In genomic region chr7:128920913-128921582, GRCh38 we compare ENCODE assay signal across 29 cellular contexts. TPM values are rescaled to one million over a fixed set of nuclear protein-coding genes. Genes with fewer than 3 reads are reported as not detected.
A peak's percentile ranks its signal among the peaks of the same experiment; 100 is the strongest.
DNase-seq lines count a peak whose midpoint lies in the region; FAIRE-seq and TF ChIP-seq lines count a peak whose summit lies in the region.
"Had no signal": no experiment of that assay in that cellular context is flagged by ENCODE, and none has a peak within 500 bp of the region (broad histone marks: within the 10 kb centered on the region; RNA-seq: fewer than 3 reads in every experiment).

No MANE protein-coding gene starts in this region.

- no peaks in the 10 kb centered on the region for H3K79me2 ChIP-seq in neural progenitor cell (ENCODE audit: low read depth)

- no peaks in the 10 kb centered on the region for H3K36me3 ChIP-seq in neural progenitor cell
- H3K36me3 ChIP-seq: ovary had no signal

- CTCF ChIA-PET in activated CD4-positive, alpha-beta memory T cell treated with anti-CD3 and anti-CD28 coated beads for 36 hours (lab: Charles Lee) = interaction anchor here (3.0 kb wide), 1 partner anchor 171 kb away, joined by 8 read pairs; no protein-coding TSS in a partner anchor
- CTCF ChIA-PET in activated CD4-positive, alpha-beta memory T cell treated with anti-CD3 and anti-CD28 coated beads, Interleukin-2, amount 10 ng/mL, durations not matched to agents 7 days and 5 days (lab: Charles Lee) = no interaction called here

- intact Hi-C loops in activated CD4-positive, alpha-beta memory T cell treated with anti-CD3 and anti-CD28 coated beads for 36 hours (cut with micrococcal nuclease) = no loop called here

- no peaks in the 10 kb centered on the region for H3K9me3 ChIP-seq in neural progenitor cell (ENCODE audit: low read depth)
- H3K9me3 ChIP-seq: ovary had no signal

- H3K9me3 Mint-ChIP-seq in activated CD4-positive, alpha-beta memory T cell treated with anti-CD3 and anti-CD28 coated beads for 36 hours = no peaks in the 10 kb centered on the region
- no peaks in the 10 kb centered on the region for H3K9me3 Mint-ChIP-seq in activated CD4-positive, alpha-beta memory T cell treated with anti-CD3 and anti-CD28 coated beads, Interleukin-2, amount 10 ng/mL, durations not matched to agents 7 days and 5 days
- H3K9me3 Mint-ChIP-seq in neural progenitor cell = peaks cover 5% of the 10 kb centered on the region
- H3K9me3 Mint-ChIP-seq: mesothelial cell of epicardium; naive thymus-derived CD8-positive, alpha-beta T cell; WTC11 had no signal

- H3K9ac ChIP-seq in neural progenitor cell = no peak overlapping the region

- H2AFZ ChIP-seq in neural progenitor cell (replicated peaks) = peak overlapping the region; percentile 2

- H3K27ac ChIP-seq in neural progenitor cell = no peak overlapping the region
- H3K27ac ChIP-seq: ovary had no signal

- H3K4me3 Mint-ChIP-seq in activated CD4-positive, alpha-beta memory T cell treated with anti-CD3 and anti-CD28 coated beads for 36 hours = no peak overlapping the region
- H3K4me3 Mint-ChIP-seq in activated CD4-positive, alpha-beta memory T cell treated with anti-CD3 and anti-CD28 coated beads, Interleukin-2, amount 10 ng/mL, durations not matched to agents 7 days and 5 days = no peak overlapping the region
- peak overlapping the region; percentile 57 for H3K4me3 Mint-ChIP-seq in neural progenitor cell
- H3K4me3 Mint-ChIP-seq: activated CD8-positive, alpha-beta T cell treated with anti-CD3 and anti-CD28 coated beads, Interleukin-2, amount 10 ng/mL, durations not matched to agents 7 days and 5 days; activated naive CD8-positive, alpha-beta T cell; B cell; mesothelial cell of epicardium; naive thymus-derived CD8-positive, alpha-beta T cell; WTC11 had no signal

- H3K4me1 ChIP-seq in neural progenitor cell = peaks cover 23% of the 10 kb centered on the region

- no peak for TF ChIP-seq POLR2A in GM12892 (IDR thresholded peaks at IDR 0.05; ENCODE audit: low read depth, low read length)

- H4K20me1 ChIP-seq in neural progenitor cell (ENCODE audit: low read depth) = no peaks in the 10 kb centered on the region

- peak; percentile 62 for FAIRE-seq in GM12892 (lab: Jason Lieb, UNC)
- FAIRE-seq: A204.1, GM19239, keratinocyte had no signal

- POLR2A ChIA-PET in activated CD4-positive, alpha-beta memory T cell treated with anti-CD3 and anti-CD28 coated beads for 36 hours (lab: Charles Lee) = no interaction called here
- POLR2A ChIA-PET in activated CD4-positive, alpha-beta memory T cell treated with anti-CD3 and anti-CD28 coated beads, Interleukin-2, amount 10 ng/mL, durations not matched to agents 7 days and 5 days (lab: Charles Lee) = no interaction called here

- no peak for TF ChIP-seq CTCF in epithelial cell of proximal tubule (conservative IDR thresholded peaks at IDR 0.05; ENCODE audit: low read depth, low read length)
- TF ChIP-seq CTCF in neural progenitor cell (IDR thresholded peaks at IDR 0.05) = no peak

- H3K4me3 ChIP-seq in epithelial cell of proximal tubule (ENCODE audit: low read depth, low read length) (peak overlapping the region; percentile 3), neural progenitor cell (peak overlapping the region; percentile 6)
- H3K4me3 ChIP-seq: ovary had no signal

- H3K27me3 Mint-ChIP-seq in activated CD4-positive, alpha-beta memory T cell treated with anti-CD3 and anti-CD28 coated beads for 36 hours = peaks cover 11% of the 10 kb centered on the region
- H3K27me3 Mint-ChIP-seq in activated CD4-positive, alpha-beta memory T cell treated with anti-CD3 and anti-CD28 coated beads, Interleukin-2, amount 10 ng/mL, durations not matched to agents 7 days and 5 days = peaks cover 49% of the 10 kb centered on the region
- H3K27me3 Mint-ChIP-seq in neural progenitor cell (ENCODE audit: insufficient read depth, low read depth) = peaks cover 9% of the 10 kb centered on the region

- no peak overlapping the region for H3K27ac Mint-ChIP-seq in activated CD4-positive, alpha-beta memory T cell treated with anti-CD3 and anti-CD28 coated beads for 36 hours
- no peak overlapping the region for H3K27ac Mint-ChIP-seq in activated CD4-positive, alpha-beta memory T cell treated with anti-CD3 and anti-CD28 coated beads, Interleukin-2, amount 10 ng/mL, durations not matched to agents 7 days and 5 days
- H3K27ac Mint-ChIP-seq in neural progenitor cell = no peak overlapping the region
- H3K27ac Mint-ChIP-seq: activated CD8-positive, alpha-beta T cell treated with anti-CD3 and anti-CD28 coated beads, Interleukin-2, amount 10 ng/mL, durations not matched to agents 7 days and 5 days; activated naive CD8-positive, alpha-beta T cell; B cell; mesothelial cell of epicardium; naive thymus-derived CD8-positive, alpha-beta T cell; WTC11 had no signal

- H3K27me3 ChIP-seq in neural progenitor cell = peaks cover 28% of the 10 kb centered on the region
- H3K27me3 ChIP-seq: ovary had no signal

- H3K36me3 Mint-ChIP-seq in activated CD4-positive, alpha-beta memory T cell treated with anti-CD3 and anti-CD28 coated beads for 36 hours = no peaks in the 10 kb centered on the region
- no peaks in the 10 kb centered on the region for H3K36me3 Mint-ChIP-seq in activated CD4-positive, alpha-beta memory T cell treated with anti-CD3 and anti-CD28 coated beads, Interleukin-2, amount 10 ng/mL, durations not matched to agents 7 days and 5 days (ENCODE audit: low read depth)
- H3K36me3 Mint-ChIP-seq in neural progenitor cell = no peaks in the 10 kb centered on the region
- H3K36me3 Mint-ChIP-seq: activated naive CD8-positive, alpha-beta T cell; mesothelial cell of epicardium; naive thymus-derived CD8-positive, alpha-beta T cell; WTC11 had no signal

- peak overlapping the region; percentile 46 for H3K4me2 ChIP-seq in neural progenitor cell

- peaks cover 13% of the 10 kb centered on the region for H3F3A ChIP-seq in neural progenitor cell (ENCODE audit: low read depth)

- H3K4me1 Mint-ChIP-seq in activated CD4-positive, alpha-beta memory T cell treated with anti-CD3 and anti-CD28 coated beads for 36 hours (ENCODE audit: low read depth) = no peaks in the 10 kb centered on the region
- no peaks in the 10 kb centered on the region for H3K4me1 Mint-ChIP-seq in activated CD4-positive, alpha-beta memory T cell treated with anti-CD3 and anti-CD28 coated beads, Interleukin-2, amount 10 ng/mL, durations not matched to agents 7 days and 5 days
- peaks cover 24% of the 10 kb centered on the region for H3K4me1 Mint-ChIP-seq in neural progenitor cell

- DNase-seq in activated CD4-positive, alpha-beta memory T cell treated with anti-CD3 and anti-CD28 coated beads for 36 hours = peak; percentile 5
- DNase-seq in activated CD4-positive, alpha-beta memory T cell treated with anti-CD3 and anti-CD28 coated beads, Interleukin-2, amount 10 ng/mL, durations not matched to agents 7 days and 5 days = no peak
- no peak for DNase-seq in GM12892 (ENCODE audit: insufficient read length)
- no peak for DNase-seq in epithelial cell of proximal tubule (ENCODE audit: low read depth)
- peak; percentile 36 for DNase-seq in neural progenitor cell (ENCODE audit: low spot score)
- no peak for DNase-seq in HPDE6-E6E7 (ENCODE audit: extremely low spot score)
- DNase-seq in SIG-M5 (lab: John Stamatoyannopoulos, UW) = no peak
- no peak for DNase-seq in GF-D8 (lab: John Stamatoyannopoulos, UW)
- DNase-seq: activated CD8-positive, alpha-beta T cell treated with anti-CD3 and anti-CD28 coated beads, Interleukin-2, amount 10 ng/mL, durations not matched to agents 7 days and 5 days; cerebellar nuclear complex; COR-L47; DND-41; effector CD4-positive, alpha-beta T cell; foreskin melanocyte; GOT3; naive thymus-derived CD8-positive, alpha-beta T cell; NCI-H1092 treated with DMSO at 0.1 percent for 48 hours; NCI-H2081 treated with DMSO at 0.1 percent for 48 hours; NCI-H510A treated with DMSO at 0.1 percent for 48 hours; NK-92 treated with Interleukin-12 subunit alpha and Interleukin-12 subunit beta, amount 100 ng/mL, for 24 hours; ovary; T-helper 9 cell had no signal

RNA-seq across cellular contexts. Expression of gene KCP, which starts 10.5 kb away (rescaled TPM):
- total RNA-seq in activated CD4-positive, alpha-beta memory T cell treated with anti-CD3 and anti-CD28 coated beads for 36 hours = under 1 TPM; 0.05 to 0.12 TPM
- total RNA-seq in activated CD4-positive, alpha-beta memory T cell treated with anti-CD3 and anti-CD28 coated beads, Interleukin-2, amount 10 ng/mL, durations not matched to agents 7 days and 5 days = under 1 TPM; 0.20 to 0.33 TPM
- 3.1 TPM for polyA plus RNA-seq in GM12892 (2012; ENCODE audit: missing spikeins)
- total RNA-seq in epithelial cell of proximal tubule (0.51 and 5.2 TPM in 2 replicates), neural progenitor cell (ENCODE audit: low replicate concordance) (0.06 and 3.5 TPM in 2 replicates)
- polyA plus RNA-seq: keratinocyte; naive thymus-derived CD8-positive, alpha-beta T cell had no signal

RNA-seq across cellular contexts. Expression of gene IRF5, which starts 16.7 kb away (rescaled TPM):
- total RNA-seq in activated CD4-positive, alpha-beta memory T cell treated with anti-CD3 and anti-CD28 coated beads for 36 hours = 10 to 100 TPM; 21.7 to 22.9 TPM
- 10 to 100 TPM; 25.5 to 28.6 TPM for total RNA-seq in activated CD4-positive, alpha-beta memory T cell treated with anti-CD3 and anti-CD28 coated beads, Interleukin-2, amount 10 ng/mL, durations not matched to agents 7 days and 5 days
- 52.9 TPM for polyA plus RNA-seq in GM12892 (2012; ENCODE audit: missing spikeins)
- 4.2 and 8.5 TPM in 2 replicates for total RNA-seq in epithelial cell of proximal tubule
- 0.22 and 0.28 TPM in 2 replicates for total RNA-seq in neural progenitor cell (ENCODE audit: low replicate concordance)

RNA-seq across cellular contexts. Expression of gene ATP6V1F, which starts 58.4 kb away (rescaled TPM):
- total RNA-seq in activated CD4-positive, alpha-beta memory T cell treated with anti-CD3 and anti-CD28 coated beads for 36 hours = 100 to 1,000 TPM; 113 to 117 TPM
- 100 to 1,000 TPM; 124 to 140 TPM for total RNA-seq in activated CD4-positive, alpha-beta memory T cell treated with anti-CD3 and anti-CD28 coated beads, Interleukin-2, amount 10 ng/mL, durations not matched to agents 7 days and 5 days
- polyA plus RNA-seq in GM12892 (2012; ENCODE audit: missing spikeins) = 260 TPM
- total RNA-seq in epithelial cell of proximal tubule (69.5 and 134 TPM in 2 replicates), neural progenitor cell (ENCODE audit: low replicate concordance) (61.4 and 81.8 TPM in 2 replicates)

Comparison
In these comparisons a context has a peak if more than half of its experiments do, and no peak if none do; other contexts are left out.
1. DNase-seq: peak in activated CD4-positive, alpha-beta memory T cell treated with anti-CD3 and anti-CD28 coated beads for 36 hours (single experiment) and neural progenitor cell (single experiment); none in activated CD4-positive, alpha-beta memory T cell treated with anti-CD3 and anti-CD28 coated beads, Interleukin-2, amount 10 ng/mL, durations not matched to agents 7 days and 5 days (single experiment), GM12892 (single experiment), epithelial cell of proximal tubule (single experiment), HPDE6-E6E7 (single experiment), SIG-M5 (single experiment) and GF-D8 (single experiment).